ENCODE assay signal across 12 cellular contexts in genomic region chr1:28392027-28392652, GRCh38. TPM values are rescaled to one million over a fixed set of nuclear protein-coding genes. Genes with fewer than 3 reads are reported as not detected.
A peak's percentile ranks its signal among the peaks of the same experiment; 100 is the strongest.
DNase-seq lines count a peak whose midpoint lies in the region; ATAC-seq, FAIRE-seq and TF ChIP-seq lines count a peak whose summit lies in the region.
"Had no signal": no experiment of that assay in that cellular context is flagged by ENCODE, and none has a peak within 500 bp of the region (broad histone marks: within the 10 kb centered on the region; RNA-seq: fewer than 3 reads in every experiment).

No MANE protein-coding gene starts in this region.

- H3K4me3 ChIP-seq in adipocyte (ENCODE audit: low read length) (no peak overlapping the region), keratinocyte (ENCODE audit: control insufficient read depth in 2 of 3, extremely low read depth in 1 of 3, insufficient read depth in 2 of 3, low read depth in 1 of 3, low read length in 3 of 3) (no peak overlapping the region)
- H3K4me3 ChIP-seq: dorsolateral prefrontal cortex had no signal

- no peak overlapping the region for H3K4me2 ChIP-seq in keratinocyte (ENCODE audit: control insufficient read depth, extremely low read depth, insufficient read depth, low read depth, low read length)

- H3K9ac ChIP-seq in adipocyte (ENCODE audit: low read length) (no peak overlapping the region), keratinocyte (ENCODE audit: control insufficient read depth, extremely low read depth, insufficient read depth, low read length) (no peak overlapping the region)

- H3K79me2 ChIP-seq in keratinocyte (ENCODE audit: control insufficient read depth, insufficient read depth, low read length): peaks cover 25% of the 10 kb centered on the region

- H3K4me1 ChIP-seq in adipocyte (ENCODE audit: control insufficient read depth, insufficient read depth, low read length) (peaks cover 10% of the 10 kb centered on the region), keratinocyte (ENCODE audit: control insufficient read depth, extremely low read depth, insufficient read depth, low read length) (peaks cover 4% of the 10 kb centered on the region)

- no peak for TF ChIP-seq CTCF in keratinocyte (optimal IDR thresholded peaks at IDR 0.05 in 1 of 3, IDR thresholded peaks at IDR 0.05 in 1 of 3, conservative IDR thresholded peaks at IDR 0.05 in 1 of 3; ENCODE audit: extremely low read depth in 1 of 3, insufficient read depth in 2 of 3, low read length in 3 of 3)

- H3K27me3 ChIP-seq in adipocyte (replicated peaks; ENCODE audit: control insufficient read depth, insufficient read depth, low read length) (no peaks in the 10 kb centered on the region), keratinocyte (ENCODE audit: control insufficient read depth, extremely low read depth, insufficient read depth, low read length) (no peaks in the 10 kb centered on the region)
- H3K27me3 ChIP-seq: dorsolateral prefrontal cortex had no signal

- H3K9me3 ChIP-seq in adipocyte (ENCODE audit: control insufficient read depth, low read length) (no peaks in the 10 kb centered on the region), keratinocyte (ENCODE audit: control insufficient read depth, low read depth, low read length) (no peaks in the 10 kb centered on the region)

- no peak for FAIRE-seq in keratinocyte (lab: Jason Lieb, UNC)
- FAIRE-seq: islet of Langerhans had no signal

- DNase-seq in AG08396 (ENCODE audit: low spot score): peak; percentile 67
- peak; percentile 75 for DNase-seq in HT1080 (ENCODE audit: low read depth)
- DNase-seq in adipocyte (ENCODE audit: low read depth): peak; percentile 91
- DNase-seq in keratinocyte (ENCODE audit: low read depth, low spot score): no peak
- DNase-seq in iPS-NIHi7 (ENCODE audit: extremely low spot score): no peak
- DNase-seq in activated CD4-positive, alpha-beta T cell treated with anti-CD3 and anti-CD28 coated beads, Interleukin-2, amount 50 U/mL, for 48 hours: no peak
- no peak for DNase-seq in stimulated activated CD4-positive, alpha-beta T cell treated with anti-CD3 and anti-CD28 coated beads, Interleukin-4, amount 100 ng/mL, for 24 hours
- DNase-seq: activated T-cell treated with anti-CD3 and anti-CD28 coated beads, Interleukin-2, amount 50 U/mL, for 4 hours; dorsolateral prefrontal cortex; NCI-H2029 treated with DMSO at 0.1 percent for 48 hours had no signal

- H3K36me3 ChIP-seq in adipocyte (ENCODE audit: control insufficient read depth, insufficient read depth, low read length, severe bottlenecking): no peaks in the 10 kb centered on the region
- H3K36me3 ChIP-seq in keratinocyte (ENCODE audit: control insufficient read depth in 2 of 2, extremely low read depth in 1 of 2, insufficient read depth in 2 of 2, low read length in 2 of 2): no peaks in the 10 kb centered on the region

- dilution Hi-C loops in keratinocyte (cut with MboI; ENCODE audit: extremely low pct_ligation_motif_present, low sequenced_read_pairs): no loop called here

- H3K27ac ChIP-seq in keratinocyte (ENCODE audit: control insufficient read depth, insufficient read depth, low read length): peak overlapping the region; percentile 22

- H4K20me1 ChIP-seq in keratinocyte (ENCODE audit: control insufficient read depth, extremely low read depth, insufficient read depth, low read length): no peaks in the 10 kb centered on the region

- no peaks in the 10 kb centered on the region for H3K9me1 ChIP-seq in keratinocyte (ENCODE audit: control insufficient read depth, extremely low read depth, insufficient read depth, low read length)

- ATAC-seq in GM21723 (IDR thresholded peaks at IDR 0.05; ENCODE audit: unreplicated experiment): no peak
- ATAC-seq: activated T-cell treated with anti-CD3 and anti-CD28 coated beads, Interleukin-2, amount 50 U/mL, for 4 hours had no signal

- H2AFZ ChIP-seq in keratinocyte (ENCODE audit: control insufficient read depth, low read length): no peak overlapping the region

RNA-seq across cellular contexts. Expression of gene PHACTR4, which starts 22.6 kb away (rescaled TPM):
- total RNA-seq in HT1080 (2014; rRNA removed; shearing (Covaris generic)): 9.4 and 15.6 TPM in 2 replicates
- 21.3 and 26.0 TPM in 2 replicates for polyA plus RNA-seq in HT1080 (2015; cell fraction: cytosol; rRNA removed)
- 23.5 and 23.8 TPM in 2 replicates for polyA plus RNA-seq in HT1080 (2015; cell fraction: nucleus; rRNA removed)
- polyA plus RNA-seq in keratinocyte: 8.0 to 12.2 TPM (median 9.4 TPM) in 3 replicates
- polyA plus RNA-seq in keratinocyte (2011; ENCODE audit: low read depth): 34.2 TPM
- polyA plus RNA-seq in keratinocyte (2011; cell fraction: cytosol; rRNA removed): 8.9 and 12.9 TPM in 2 replicates
- 23.9 and 25.0 TPM in 2 replicates for polyA plus RNA-seq in keratinocyte (2011; cell fraction: nucleus; rRNA removed)
- 19.9 and 26.2 TPM in 2 replicates for polyA plus RNA-seq in keratinocyte (2012; ENCODE audit: low replicate concordance)
- 11.9 to 29.5 TPM (median 15.6 TPM) in 3 replicates for polyA minus RNA-seq in keratinocyte
- polyA minus RNA-seq in keratinocyte (2011; cell fraction: cytosol; rRNA and poly(A)+ RNA removed): 9.2 TPM
- polyA minus RNA-seq in keratinocyte (2011; cell fraction: nucleus; rRNA and poly(A)+ RNA removed): 9.3 and 25.8 TPM in 2 replicates

Comparison
In these comparisons a context has a peak if more than half of its experiments do, and no peak if none do; other contexts are left out.
1. DNase-seq: peak in AG08396 (single experiment), HT1080 (single experiment) and adipocyte (single experiment); none in keratinocyte (single experiment), iPS-NIHi7 (single experiment), activated CD4-positive, alpha-beta T cell treated with anti-CD3 and anti-CD28 coated beads, Interleukin-2, amount 50 U/mL, for 48 hours (0 of 2) and stimulated activated CD4-positive, alpha-beta T cell treated with anti-CD3 and anti-CD28 coated beads, Interleukin-4, amount 100 ng/mL, for 24 hours (single experiment).